11 cellular contexts compared by ENCODE assay signal in the genomic region with DNA sequence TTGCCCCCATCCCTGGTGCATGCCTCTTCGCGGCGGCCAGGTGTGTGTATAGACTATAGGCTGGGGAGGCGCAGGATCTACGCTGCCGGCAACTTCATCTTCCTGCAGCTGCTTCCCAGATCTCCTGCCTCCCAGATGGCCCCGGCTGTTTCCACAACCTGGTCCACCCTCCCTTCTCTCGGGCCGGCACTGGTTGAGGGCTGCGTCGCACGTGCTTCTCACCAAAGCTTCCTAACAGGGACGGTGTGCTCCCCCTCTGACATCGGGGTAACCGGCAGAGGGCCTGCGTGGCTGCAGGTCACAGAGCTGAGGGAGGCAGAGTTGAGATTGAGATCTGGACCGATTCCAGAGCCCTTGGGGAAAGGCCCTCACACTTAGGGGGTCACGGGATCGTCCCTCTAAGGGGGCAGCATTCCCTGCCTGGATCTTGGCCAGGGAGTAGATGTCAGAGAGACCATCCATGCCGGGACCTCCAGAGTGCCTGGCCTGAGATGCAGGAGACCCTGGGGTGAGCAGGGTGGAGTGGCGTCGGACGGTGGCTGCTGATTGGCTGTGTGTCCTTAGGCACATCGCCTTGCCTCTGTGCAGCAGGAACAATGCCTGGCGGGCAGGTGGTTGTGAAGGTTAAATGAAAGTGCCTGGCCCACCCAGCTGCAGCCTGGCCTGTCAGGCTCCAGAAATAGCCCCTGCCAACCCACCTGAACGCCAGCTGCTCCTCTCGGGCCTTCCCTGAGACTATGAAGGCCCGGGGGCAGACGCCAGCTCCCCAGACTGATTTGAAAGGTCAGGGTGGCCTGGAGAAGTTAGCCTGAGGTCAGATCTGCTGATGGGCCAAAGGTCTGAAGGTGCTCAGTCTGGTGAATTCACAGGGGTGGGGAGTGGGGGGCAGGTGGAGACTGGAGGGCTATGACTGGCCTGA. TPM values are rescaled to one million over a fixed set of nuclear protein-coding genes. Genes with fewer than 3 reads are reported as not detected.
DNase-seq lines count a peak whose midpoint lies in the region; ATAC-seq, FAIRE-seq and TF ChIP-seq lines count a peak whose summit lies in the region.
"Had no signal": no experiment of that assay in that cellular context is flagged by ENCODE, and none has a peak within 500 bp of the region (broad histone marks: within the 10 kb centered on the region; RNA-seq: fewer than 3 reads in every experiment).

No MANE protein-coding gene starts in this region.

- FAIRE-seq in A549 (lab: Jason Lieb, UNC), result no peak
- peak; percentile 13 for FAIRE-seq in GM12891 (lab: Jason Lieb, UNC)

- peaks cover 38% of the 10 kb centered on the region for H3K36me3 ChIP-seq in OCI-LY1 (ENCODE audit: insufficient read depth, low read length)

- H3K4me1 Mint-ChIP-seq in activated naive CD4-positive, alpha-beta T cell treated with anti-CD3 and anti-CD28 coated beads for 36 hours (ENCODE audit: low read depth), result peaks cover 12% of the 10 kb centered on the region

- H3K9me2 ChIP-seq in OCI-LY1 (ENCODE audit: low read depth, low read length), result no peaks in the 10 kb centered on the region

- H4K20me1 ChIP-seq in OCI-LY1 (ENCODE audit: insufficient read depth, low read length), result no peaks in the 10 kb centered on the region

- no peaks in the 10 kb centered on the region for H3K9me3 ChIP-seq in A549
- H3K9me3 ChIP-seq in OCI-LY1 (ENCODE audit: low read length), result no peaks in the 10 kb centered on the region
- H3K9me3 ChIP-seq: thoracic aorta had no signal

- 81% methylated on average over 22 of the region's 29 CpGs for WGBS in A549 (ENCODE audit: missing lambda C conversion rate)

- POLR2A ChIA-PET in A549 (lab: Yijun Ruan, JAX), result no interaction called here

- peaks cover 16% of the 10 kb centered on the region for H3K36me3 Mint-ChIP-seq in activated naive CD4-positive, alpha-beta T cell treated with anti-CD3 and anti-CD28 coated beads for 36 hours (ENCODE audit: low read depth)

- H3K4me3 Mint-ChIP-seq in activated naive CD4-positive, alpha-beta T cell treated with anti-CD3 and anti-CD28 coated beads for 36 hours, result no peak overlapping the region
- H3K4me3 Mint-ChIP-seq: CD8-positive, alpha-beta memory T cell had no signal

- no peaks in the 10 kb centered on the region for H3K27me3 Mint-ChIP-seq in activated naive CD4-positive, alpha-beta T cell treated with anti-CD3 and anti-CD28 coated beads for 36 hours (ENCODE audit: low read depth)
- H3K27me3 Mint-ChIP-seq: CD8-positive, alpha-beta memory T cell had no signal

- no peak overlapping the region for H3K9ac ChIP-seq in OCI-LY1 (ENCODE audit: low read length)

- ATAC-seq in A549 (peak; percentile 31 to 32), foreskin keratinocyte (peak; percentile 6), HG02973 (IDR thresholded peaks at IDR 0.05; ENCODE audit: unreplicated experiment) (no peak)

- no peak for TF ChIP-seq CTCF in A549 (IDR thresholded peaks at IDR 0.05)
- peak; percentile 13; the same call in 1 of the 2 replicates for TF ChIP-seq CTCF in OCI-LY1 (IDR thresholded peaks at IDR 0.05; ENCODE audit: low read length)
- no peak for TF ChIP-seq CTCF in foreskin keratinocyte (conservative IDR thresholded peaks at IDR 0.05)

- CTCF ChIA-PET in A549 (lab: Yijun Ruan, JAX), result interaction anchor here (2.6 kb wide), 1 partner anchor 16 kb away, joined by 11 read pairs; no protein-coding TSS in a partner anchor
- CTCF ChIA-PET in activated naive CD4-positive, alpha-beta T cell treated with anti-CD3 and anti-CD28 coated beads for 36 hours (lab: Charles Lee), result interaction anchor here (2.3 kb wide), 1 partner anchor 15 kb away, joined by 7 read pairs; no protein-coding TSS in a partner anchor

- no peak overlapping the region for H3K27ac Mint-ChIP-seq in activated naive CD4-positive, alpha-beta T cell treated with anti-CD3 and anti-CD28 coated beads for 36 hours

- H3K27me3 ChIP-seq in OCI-LY1 (ENCODE audit: insufficient read depth, low read length) (no peaks in the 10 kb centered on the region), foreskin keratinocyte (no peaks in the 10 kb centered on the region)

- no peaks in the 10 kb centered on the region for H3K79me2 ChIP-seq in OCI-LY1 (ENCODE audit: insufficient read depth, low read length)

- TF ChIP-seq RAD21 in A549 (conservative IDR thresholded peaks at IDR 0.05 in 1 of 2, IDR thresholded peaks at IDR 0.05 in 1 of 2), result no peak

- no peak overlapping the region for H3K4me3 ChIP-seq in A549
- H3K4me3 ChIP-seq in OCI-LY1 (ENCODE audit: low read depth, low read length, poor library complexity, severe bottlenecking), result no peak overlapping the region
- H3K4me3 ChIP-seq: thoracic aorta had no signal

- TF ChIP-seq POLR2A in A549 (IDR thresholded peaks at IDR 0.05; ENCODE audit: low read length), result no peak
- TF ChIP-seq POLR2A in GM12891 (IDR thresholded peaks at IDR 0.05; ENCODE audit: low read depth, low read length), result no peak

- no peaks in the 10 kb centered on the region for H3K9me3 Mint-ChIP-seq in activated naive CD4-positive, alpha-beta T cell treated with anti-CD3 and anti-CD28 coated beads for 36 hours
- H3K9me3 Mint-ChIP-seq: CD8-positive, alpha-beta memory T cell had no signal

- no peaks in the 10 kb centered on the region; the same call in 2 of the 3 replicates for H3K4me1 ChIP-seq in A549
- peaks cover 31% of the 10 kb centered on the region for H3K4me1 ChIP-seq in OCI-LY1 (ENCODE audit: insufficient read depth, low read length, severe bottlenecking)
- H3K4me1 ChIP-seq in foreskin keratinocyte, result peaks cover 9% of the 10 kb centered on the region

- H3K4me2 ChIP-seq in A549 (no peak overlapping the region), OCI-LY1 (ENCODE audit: low read length) (no peak overlapping the region; the same call in 1 of the 2 replicates)

- H3F3A ChIP-seq in OCI-LY1 (ENCODE audit: insufficient read depth, low read length), result no peaks in the 10 kb centered on the region

- intact Hi-C loops in activated naive CD4-positive, alpha-beta T cell treated with anti-CD3 and anti-CD28 coated beads for 36 hours (cut with micrococcal nuclease), result no loop called here

- H3K27ac ChIP-seq in A549, result no peak overlapping the region
- H3K27ac ChIP-seq in OCI-LY1 (ENCODE audit: low read depth, low read length, poor library complexity, severe bottlenecking), result peak overlapping the region; percentile 59
- no peak overlapping the region for H3K27ac ChIP-seq in foreskin keratinocyte
- H3K27ac ChIP-seq: thoracic aorta had no signal

- DNase-seq in A549 (ENCODE audit: low read depth in 1 of 2, low spot score in 1 of 2) (no peak), GM12891 (ENCODE audit: insufficient read length, low spot score) (no peak), foreskin keratinocyte (no peak), islet precursor cell (no peak), putamen (ENCODE audit: low spot score) (no peak)
- DNase-seq in activated naive CD4-positive, alpha-beta T cell treated with anti-CD3 and anti-CD28 coated beads for 36 hours, result no peak
- DNase-seq: CD8-positive, alpha-beta memory T cell; KBM-7 had no signal

- no peak for TF ChIP-seq EP300 in A549 (IDR thresholded peaks at IDR 0.05)

- no peak overlapping the region for H2AFZ ChIP-seq in OCI-LY1 (ENCODE audit: low read length)

TF ChIP-seq in A549, 52 proteins besides CTCF, POLR2A, EP300 and RAD21 (continues in another document):
- TF ChIP-seq BHLHE40 (IDR thresholded peaks at IDR 0.05; ENCODE audit: low read depth, low read length), result no peak

TF ChIP-seq in GM12891, 5 proteins besides CTCF, POLR2A, EP300 and RAD21 (continues in another document):
- no peak for TF ChIP-seq PAX5 (IDR thresholded peaks at IDR 0.05; ENCODE audit: insufficient read depth, low read length, severe bottlenecking)

RNA-seq across cellular contexts. Expression of a gene that starts 6.1 kb away (rescaled TPM):
- polyA plus RNA-seq in A549 (2011; rRNA removed), result 0.07 TPM in 1 of 2 replicates, not detected in the other
- 0.19 and 0.21 TPM in 2 replicates for polyA plus RNA-seq in A549 (2012; cell fraction: cytosol; rRNA removed)
- polyA plus RNA-seq in A549 (2012; cell fraction: nucleus; rRNA removed), result 1.2 and 1.7 TPM in 2 replicates
- 0.08 to 0.25 TPM (median 0.12 TPM) in 3 replicates for polyA plus RNA-seq in A549 (2017; fragmentation: RNase III; extraction: RNeasy Plus Mini Kit Qiagen cat#74134 plus additional on column Dnase treatment)
- polyA minus RNA-seq in A549 (2011; rRNA and poly(A)+ RNA removed), result not detected in 2 replicates
- 3.0 TPM for polyA plus RNA-seq in GM12891 (2012; ENCODE audit: low read depth, missing spikeins)
- total RNA-seq in foreskin keratinocyte, result 0.07 and 0.24 TPM in 2 replicates
- 0.11 TPM in 1 of 2 replicates, not detected in the other for polyA plus RNA-seq in foreskin keratinocyte
- under 1 TPM; 0.17 to 0.31 TPM for total RNA-seq in activated naive CD4-positive, alpha-beta T cell treated with anti-CD3 and anti-CD28 coated beads for 36 hours
- total RNA-seq: thoracic aorta had no signal
- polyA plus RNA-seq: CD8-positive, alpha-beta memory T cell had no signal

RNA-seq across cellular contexts. Expression of a gene that starts 6.7 kb away (rescaled TPM):
- polyA plus RNA-seq in A549 (2011; rRNA removed), result 30.8 and 43.6 TPM in 2 replicates
- 186 and 208 TPM in 2 replicates for polyA plus RNA-seq in A549 (2012; cell fraction: cytosol; rRNA removed)
- 93.0 and 140 TPM in 2 replicates for polyA plus RNA-seq in A549 (2012; cell fraction: nucleus; rRNA removed)
- polyA plus RNA-seq in A549 (2017; fragmentation: RNase III; extraction: RNeasy Plus Mini Kit Qiagen cat#74134 plus additional on column Dnase treatment), result 87.8 to 97.5 TPM (median 89.7 TPM) in 3 replicates
- polyA minus RNA-seq in A549 (2011; rRNA and poly(A)+ RNA removed), result 62.6 and 97.6 TPM in 2 replicates
- 133 TPM for polyA plus RNA-seq in GM12891 (2012; ENCODE audit: low read depth, missing spikeins)
- 153 and 166 TPM in 2 replicates for total RNA-seq in foreskin keratinocyte
- polyA plus RNA-seq in foreskin keratinocyte, result 243 and 245 TPM in 2 replicates
- total RNA-seq in activated naive CD4-positive, alpha-beta T cell treated with anti-CD3 and anti-CD28 coated beads for 36 hours, result 100 to 1,000 TPM; 207 to 222 TPM

RNA-seq across cellular contexts. Expression of a gene that starts 40.6 kb away (rescaled TPM):
- polyA plus RNA-seq in A549 (2011; rRNA removed), result 219 and 299 TPM in 2 replicates
- polyA plus RNA-seq in A549 (2012; cell fraction: cytosol; rRNA removed), result 162 and 197 TPM in 2 replicates
- polyA plus RNA-seq in A549 (2012; cell fraction: nucleus; rRNA removed), result 71.2 and 117 TPM in 2 replicates
- 245 to 264 TPM (median 264 TPM) in 3 replicates for polyA plus RNA-seq in A549 (2017; fragmentation: RNase III; extraction: RNeasy Plus Mini Kit Qiagen cat#74134 plus additional on column Dnase treatment)
- 83.7 and 84.1 TPM in 2 replicates for polyA minus RNA-seq in A549 (2011; rRNA and poly(A)+ RNA removed)
- 156 TPM for polyA plus RNA-seq in GM12891 (2012; ENCODE audit: low read depth, missing spikeins)
- 155 and 178 TPM in 2 replicates for total RNA-seq in foreskin keratinocyte
- polyA plus RNA-seq in foreskin keratinocyte, result 101 and 125 TPM in 2 replicates
- total RNA-seq in activated naive CD4-positive, alpha-beta T cell treated with anti-CD3 and anti-CD28 coated beads for 36 hours, result 100 to 1,000 TPM; 158 to 159 TPM

RNA-seq across cellular contexts. Expression of a gene that starts 46.6 kb away (rescaled TPM):
- 74.0 and 76.9 TPM in 2 replicates for polyA plus RNA-seq in A549 (2011; rRNA removed)
- 40.3 and 42.1 TPM in 2 replicates for polyA plus RNA-seq in A549 (2012; cell fraction: cytosol; rRNA removed)
- 74.3 and 97.9 TPM in 2 replicates for polyA plus RNA-seq in A549 (2012; cell fraction: nucleus; rRNA removed)
- polyA plus RNA-seq in A549 (2017; fragmentation: RNase III; extraction: RNeasy Plus Mini Kit Qiagen cat#74134 plus additional on column Dnase treatment), result 45.4 to 47.8 TPM (median 47.4 TPM) in 3 replicates
- polyA minus RNA-seq in A549 (2011; rRNA and poly(A)+ RNA removed), result 40.9 and 41.2 TPM in 2 replicates
- polyA plus RNA-seq in GM12891 (2012; ENCODE audit: low read depth, missing spikeins), result 39.0 TPM
- total RNA-seq in foreskin keratinocyte, result 76.9 and 82.5 TPM in 2 replicates
- polyA plus RNA-seq in foreskin keratinocyte, result 47.9 and 58.2 TPM in 2 replicates
- 10 to 100 TPM; 57.9 to 59.3 TPM for total RNA-seq in activated naive CD4-positive, alpha-beta T cell treated with anti-CD3 and anti-CD28 coated beads for 36 hours
